Comparison of ENCODE assay signal across 12 cellular contexts in genomic region chr14:31418440-31418839, GRCh38. TPM values are rescaled to one million over a fixed set of nuclear protein-coding genes. Genes with fewer than 3 reads are reported as not detected.
DNase-seq lines count a peak whose midpoint lies in the region; TF ChIP-seq lines count a peak whose summit lies in the region.
"Had no signal": no experiment of that assay in that cellular context is flagged by ENCODE, and none has a peak within 500 bp of the region (broad histone marks: within the 10 kb centered on the region; RNA-seq: fewer than 3 reads in every experiment).

No MANE protein-coding gene starts in this region.

- no peaks in the 10 kb centered on the region for H3K9me3 ChIP-seq in GM23248 (ENCODE audit: low read depth)
- H3K9me3 ChIP-seq in mammary epithelial cell (replicated peaks; ENCODE audit: insufficient read depth, low read length), result no peaks in the 10 kb centered on the region
- no peaks in the 10 kb centered on the region for H3K9me3 ChIP-seq in neutrophil

- in situ Hi-C loops in GM23248 (cut with MboI), result no loop called here
- in situ Hi-C loops in mammary epithelial cell (cut with MboI; ENCODE audit: low sequenced_read_pairs in 2 of 2), result no loop called here

- no peaks in the 10 kb centered on the region for H3K9me2 ChIP-seq in GM23248 (ENCODE audit: insufficient read depth)

- POLR2A ChIA-PET in RWPE1 (lab: Yijun Ruan, JAX; ENCODE audit: low non-redundant PET), result no interaction called here

- H3F3A ChIP-seq in GM23248 (ENCODE audit: insufficient read depth), result peaks cover 23% of the 10 kb centered on the region

- CTCF ChIA-PET in mammary epithelial cell (lab: Charles Lee; ENCODE audit: low non-redundant PET), result no interaction called here
- CTCF ChIA-PET in RWPE1 (lab: Yijun Ruan, JAX), result interaction anchor here (1.5 kb wide), 1 partner anchor 23 kb away, joined by 5 read pairs; no protein-coding TSS in a partner anchor

- peak overlapping the region; percentile 97 for H3K9ac ChIP-seq in GM23248
- H3K9ac ChIP-seq in mammary epithelial cell (ENCODE audit: insufficient read depth, low read length), result no peak overlapping the region

- H3K4me2 ChIP-seq in GM23248 (ENCODE audit: unreplicated experiment) (peak overlapping the region; percentile 97), mammary epithelial cell (ENCODE audit: insufficient read depth, low read depth, low read length) (peak overlapping the region; percentile 83)

- WGBS in GM23248 (ENCODE audit: low coverage in 1 of 2, low lambda C conversion rate in 2 of 2, missing lambda C conversion rate in 2 of 2), 2 experiments, result 0 to 4% methylated on average over 1 of the region's 1 CpG
- WGBS in mammary epithelial cell (ENCODE audit: low coverage, missing lambda C conversion rate), result 14% methylated on average over 1 of the region's 1 CpG

- H3K79me2 ChIP-seq in GM23248 (ENCODE audit: insufficient read depth) (peaks cover 69% of the 10 kb centered on the region), mammary epithelial cell (ENCODE audit: insufficient read depth, low read length) (peaks cover 50% of the 10 kb centered on the region)

- H3K4me3 ChIP-seq in GM23248, result peak overlapping the region; percentile 95
- H3K4me3 ChIP-seq in mammary epithelial cell (replicated peaks in 1 of 3; ENCODE audit: insufficient read depth in 1 of 3, low read depth in 2 of 3, low read length in 3 of 3), result peak overlapping the region in 1 of 3 experiments; percentile 96
- H3K4me3 ChIP-seq in neutrophil (ENCODE audit: low read depth in 1 of 2, low read length in 1 of 2), result no peak overlapping the region

- intact Hi-C loops in mammary epithelial cell (cut with micrococcal nuclease), result loop anchor here (2.0 kb wide), 1 partner anchor 212 kb away; the partner anchor contains the start of gene HECTD1

- dilution Hi-C loops in mammary epithelial cell (cut with HindIII; ENCODE audit: low sequenced_read_pairs), result no loop called here

- H2AFZ ChIP-seq in GM23248 (no peak overlapping the region), mammary epithelial cell (ENCODE audit: low read depth, low read length) (no peak overlapping the region)

- H3K4me1 ChIP-seq in GM23248 (ENCODE audit: insufficient read depth), result peaks cover 19% of the 10 kb centered on the region
- peaks cover 13% of the 10 kb centered on the region for H3K4me1 ChIP-seq in mammary epithelial cell (ENCODE audit: insufficient read depth, low read length)
- H3K4me1 ChIP-seq in neutrophil (ENCODE audit: control insufficient read depth in 1 of 2, insufficient read depth in 1 of 2, low read depth in 1 of 2, low read length in 1 of 2), result peaks cover 38 to 39% of the 10 kb centered on the region in 2 experiments

- H4K20me1 ChIP-seq in GM23248 (ENCODE audit: insufficient read depth) (no peaks in the 10 kb centered on the region), mammary epithelial cell (ENCODE audit: insufficient read depth, low read length) (no peaks in the 10 kb centered on the region)

- peak overlapping the region; percentile 84 for H3K27ac ChIP-seq in GM23248
- H3K27ac ChIP-seq in mammary epithelial cell (ENCODE audit: insufficient read depth, low read depth, low read length), result peak overlapping the region; percentile 20
- H3K27ac ChIP-seq in neutrophil, result peak overlapping the region; percentile 26
- H3K27ac ChIP-seq in RWPE1, result no peak overlapping the region
- H3K27ac ChIP-seq: HL-60 had no signal

- H3K27me3 ChIP-seq in GM23248 (replicated peaks; ENCODE audit: insufficient read depth), result no peaks in the 10 kb centered on the region
- H3K27me3 ChIP-seq in mammary epithelial cell (ENCODE audit: insufficient read depth, low read length), result no peaks in the 10 kb centered on the region
- H3K27me3 ChIP-seq in neutrophil, result no peaks in the 10 kb centered on the region

- TF ChIP-seq CTCF in mammary epithelial cell (conservative IDR thresholded peaks at IDR 0.05 in 1 of 2, IDR thresholded peaks at IDR 0.05 in 1 of 2; ENCODE audit: extremely low read depth in 1 of 2, insufficient read depth in 1 of 2, low read depth in 1 of 2, low read length in 2 of 2) (no peak), neutrophil (IDR thresholded peaks at IDR 0.05) (no peak), RWPE1 (conservative IDR thresholded peaks at IDR 0.05; ENCODE audit: low read depth) (no peak)

- DNase-seq in GM23248, result peak; percentile 7
- peak; percentile 12 to 13 for DNase-seq in Kasumi-1 (lab: John Stamatoyannopoulos, UW)
- no peak for DNase-seq in mammary epithelial cell
- DNase-seq in RWPE1 (ENCODE audit: low spot score), result no peak
- no peak for DNase-seq in globus pallidus (ENCODE audit: low spot score)
- no peak for DNase-seq in stimulated activated CD4-positive, alpha-beta T cell treated with anti-CD3 and anti-CD28 coated beads, Interleukin-4, amount 100 ng/mL, for 24 hours
- DNase-seq: activated naive CD8-positive, alpha-beta T cell treated with anti-CD3 and anti-CD28 coated beads, Interleukin-2, amount 10 ng/mL, durations not matched to agents 7 days and 5 days; CD4-positive, alpha-beta memory T cell; NCI-H1048; NCI-H524 had no signal

- BruUV-seq in mammary epithelial cell (replicated peaks; lab: Mats Ljungman, UMichigan), result no TSS peak

- H3K36me3 ChIP-seq in GM23248 (ENCODE audit: low read depth) (0 out of 2 replicates have a peak, but pooled peaks cover 3% of the 10 kb centered on the region), mammary epithelial cell (ENCODE audit: insufficient read depth, low read length) (no peaks in the 10 kb centered on the region), neutrophil (no peaks in the 10 kb centered on the region)

RNA-seq across cellular contexts. Expression of gene HEATR5A, which starts 1.9 kb away (rescaled TPM):
- total RNA-seq in GM23248 (2014; rRNA removed; shearing (Covaris generic)), result 70.3 and 89.2 TPM in 2 replicates
- polyA plus RNA-seq in GM23248 (2016; fragmentation: Nextera tagmentation; extraction: Ambion mirVana) (44.4 and 49.1 TPM in 2 replicates), mammary epithelial cell (12.2 TPM)
- 10 to 100 TPM; 32.1 to 37.5 TPM for total RNA-seq in mammary epithelial cell
- 18.1 TPM for polyA minus RNA-seq in mammary epithelial cell

RNA-seq across cellular contexts. Expression of gene DTD2, which starts 38.9 kb away (rescaled TPM):
- 21.2 and 54.4 TPM in 2 replicates for total RNA-seq in GM23248 (2014; rRNA removed; shearing (Covaris generic))
- polyA plus RNA-seq in GM23248 (2016; fragmentation: Nextera tagmentation; extraction: Ambion mirVana) (12.1 and 13.4 TPM in 2 replicates), mammary epithelial cell (21.8 TPM)
- total RNA-seq in mammary epithelial cell, result 10 to 100 TPM; 21.4 to 59.5 TPM
- polyA minus RNA-seq in mammary epithelial cell, result 12.4 TPM

Comparison
In these comparisons a context has a peak if more than half of its experiments do, and no peak if none do; other contexts are left out.
1. DNase-seq: peak in GM23248 (single experiment) and Kasumi-1 (2 of 2); none in mammary epithelial cell (single experiment), RWPE1 (single experiment), globus pallidus (single experiment) and stimulated activated CD4-positive, alpha-beta T cell treated with anti-CD3 and anti-CD28 coated beads, Interleukin-4, amount 100 ng/mL, for 24 hours (single experiment).